In the genomic region with DNA sequence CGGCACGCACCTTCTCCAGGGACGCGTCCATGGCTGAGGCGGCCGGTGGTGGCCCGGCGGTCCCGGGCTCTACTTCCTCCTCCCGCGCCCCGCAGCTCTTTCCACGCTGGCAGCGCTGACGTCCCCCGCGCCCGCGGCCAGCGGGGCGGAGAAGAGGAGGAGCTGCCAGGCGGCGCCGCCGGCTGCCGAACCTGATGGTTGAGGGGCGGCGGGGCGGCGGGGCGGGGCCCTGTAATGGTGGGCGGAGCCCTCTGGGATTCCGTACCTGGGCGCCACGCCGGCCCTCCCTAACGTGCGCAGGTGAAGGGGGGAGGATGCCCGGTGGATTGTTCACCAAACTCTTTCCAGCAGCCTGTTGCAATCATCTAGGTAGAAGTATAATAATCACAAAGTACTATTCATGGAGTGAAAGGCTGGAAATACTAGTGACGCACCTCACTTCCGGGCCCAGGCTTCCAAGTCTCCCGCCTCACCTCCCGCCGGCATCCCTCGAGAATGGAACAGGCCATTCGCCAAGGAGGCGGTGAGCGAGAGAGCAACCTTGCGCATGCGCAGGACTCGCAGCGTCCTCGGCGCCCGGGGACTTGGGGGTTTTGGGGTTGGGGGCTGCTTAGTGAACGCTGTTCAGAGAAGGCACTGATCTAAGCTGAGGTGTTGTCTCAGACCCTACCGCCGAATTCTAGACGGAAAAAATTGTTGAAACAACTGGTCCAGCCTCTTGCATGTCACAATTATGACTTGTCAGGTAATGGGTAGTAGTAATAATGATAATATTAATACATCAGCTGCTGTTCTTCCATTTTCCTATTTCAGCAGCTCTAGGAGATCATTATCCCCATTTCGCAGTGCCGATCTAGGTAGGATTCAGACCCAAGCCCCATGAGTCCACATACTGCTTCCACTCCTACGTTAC, we compare ENCODE assay signal across 8 cellular contexts.
DNase-seq lines count a peak whose midpoint lies in the region; ATAC-seq lines count a peak whose summit lies in the region.

No MANE protein-coding gene starts in this region.

- peak; percentile 77 for ATAC-seq in HG03378 (IDR thresholded peaks at IDR 0.05; ENCODE audit: unreplicated experiment)

- DNase-seq in Ammon's horn (ENCODE audit: low spot score) (peak; percentile 86), GM19238 (ENCODE audit: insufficient read length, low spot score) (peak; percentile 76), NCI-H345 treated with DMSO at 0.1 percent for 48 hours (lab: John Stamatoyannopoulos, UW; ENCODE audit: unreplicated experiment) (peak; percentile 62), islet precursor cell (peak; percentile 93)
- peak; percentile 83 for DNase-seq in activated CD4-positive, CD25-positive, alpha-beta regulatory T cell treated with anti-CD3 and anti-CD28 coated beads, Interleukin-2, amount 50 U/mL, for 16 hours (ENCODE audit: low read depth, low spot score)
- peak; percentile 90 for DNase-seq in central memory CD4-positive, alpha-beta T cell
- DNase-seq in stimulated activated CD4-positive, alpha-beta T cell treated with anti-CD3 and anti-CD28 coated beads, Interleukin-12 subunit alpha, Interleukin-12 subunit beta, amount 100 ng/mL, for 4 hours: peak; percentile 90

Comparison
In these comparisons a context has a peak if more than half of its experiments do, and no peak if none do; other contexts are left out.
1. Peak in every context shown above with its lines: DNase-seq and ATAC-seq.